Comparison of ENCODE assay signal across 26 cellular contexts in the genomic region with DNA sequence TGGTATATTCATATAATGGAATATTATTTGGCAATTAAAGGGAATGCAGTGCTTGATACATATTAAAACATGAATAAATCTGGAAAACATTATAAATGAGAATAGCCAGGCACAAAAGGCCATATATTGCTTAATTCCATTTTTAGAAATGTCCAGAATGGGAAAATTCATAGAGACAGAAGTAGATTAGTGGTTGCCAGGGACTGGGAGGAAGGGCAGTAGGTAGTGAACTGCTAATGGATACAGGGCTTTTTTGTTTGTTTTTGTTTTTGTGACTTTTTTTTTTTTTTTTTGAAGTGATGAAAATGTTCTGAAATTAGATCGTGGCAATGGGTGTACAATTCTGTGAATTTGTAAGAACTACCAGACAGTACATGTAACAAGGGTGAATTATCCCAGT.
DNase-seq lines count a peak whose midpoint lies in the region; FAIRE-seq and TF ChIP-seq lines count a peak whose summit lies in the region.
"Had no signal": no experiment of that assay in that cellular context is flagged by ENCODE, and none has a peak within 500 bp of the region (broad histone marks: within the 10 kb centered on the region; RNA-seq: fewer than 3 reads in every experiment).

No MANE protein-coding gene starts in this region.

- no peaks in the 10 kb centered on the region for H3K27me3 Mint-ChIP-seq in Calu3 (ENCODE audit: unreplicated experiment)
- no peaks in the 10 kb centered on the region for H3K27me3 Mint-ChIP-seq in osteocyte (ENCODE audit: unreplicated experiment)

- H3K4me1 Mint-ChIP-seq in Calu3 (ENCODE audit: low read depth, unreplicated experiment), result peaks cover 24% of the 10 kb centered on the region
- H3K4me1 Mint-ChIP-seq in osteocyte (ENCODE audit: unreplicated experiment), result peaks cover 20% of the 10 kb centered on the region
- H3K4me1 Mint-ChIP-seq: CD4-positive, CD25-positive, alpha-beta regulatory T cell; stimulated activated memory B cell treated with anti-CD40 and anti-IgM and Interleukin-4, amounts not matched to agents 10 μg/mL and 1 μg/mL and 100 μg/mL, for 72 hours had no signal

- intact Hi-C loops in Calu3 (cut with micrococcal nuclease; ENCODE audit: unreplicated experiment), result no loop called here
- intact Hi-C loops in endothelial cell of umbilical vein (cut with micrococcal nuclease), result no loop called here

- H3K27me3 ChIP-seq in HUES6 (ENCODE audit: control insufficient read depth, insufficient read depth, low read length), result no peaks in the 10 kb centered on the region
- H3K27me3 ChIP-seq in endothelial cell of umbilical vein (ENCODE audit: control insufficient read depth in 2 of 2, insufficient read depth in 2 of 2, low read length in 2 of 2), result no peaks in the 10 kb centered on the region
- H3K27me3 ChIP-seq in osteoblast (ENCODE audit: insufficient read depth, low read length), result no peaks in the 10 kb centered on the region
- H3K27me3 ChIP-seq: adrenal gland, brain microvascular endothelial cell, upper lobe of right lung had no signal

- dilution Hi-C loops in endothelial cell of umbilical vein (cut with MboI; ENCODE audit: extremely low pct_ligation_motif_present, low sequenced_read_pairs), result no loop called here

- CTCF ChIA-PET in Calu3 (lab: Charles Lee), result no interaction called here
- CTCF ChIA-PET in endothelial cell of umbilical vein (lab: Charles Lee), result no interaction called here

- peaks cover 10% of the 10 kb centered on the region; the same call in 1 of the 2 replicates for H3K9me3 ChIP-seq in HUES6 (ENCODE audit: control insufficient read depth, insufficient read depth, low read depth, low read length)
- H3K9me3 ChIP-seq in endothelial cell of umbilical vein (replicated peaks; ENCODE audit: control insufficient read depth, insufficient read depth, low read length), result no peaks in the 10 kb centered on the region
- no peaks in the 10 kb centered on the region for H3K9me3 ChIP-seq in osteoblast (ENCODE audit: low read depth, low read length)
- H3K9me3 ChIP-seq: A549, adrenal gland, upper lobe of right lung had no signal

- H3K27ac Mint-ChIP-seq in Calu3 (ENCODE audit: unreplicated experiment), result peak overlapping the region; percentile 78
- H3K27ac Mint-ChIP-seq in osteocyte (ENCODE audit: unreplicated experiment), result peak overlapping the region; percentile 38
- H3K27ac Mint-ChIP-seq: activated CD4-positive, alpha-beta memory T cell treated with anti-CD3 and anti-CD28 coated beads for 36 hours; activated T-cell treated with anti-CD3 and anti-CD28 coated beads, Interleukin-2, amount 50 U/mL, for 72 hours; CD4-positive, CD25-positive, alpha-beta regulatory T cell; stimulated activated memory B cell treated with anti-CD40 and anti-IgM and Interleukin-4, amounts not matched to agents 10 μg/mL and 1 μg/mL and 100 μg/mL, for 72 hours; T-helper 1 cell treated with Interleukin-12 subunit alpha and Interleukin-12 subunit beta and Interleukin-4 antibody, amounts not matched to agents 30 μg/mL and 1 μg/mL, for 36 hours had no signal

- no peaks in the 10 kb centered on the region for H3K79me2 ChIP-seq in endothelial cell of umbilical vein (ENCODE audit: control insufficient read depth, insufficient read depth, low read length)
- peaks cover 80% of the 10 kb centered on the region for H3K79me2 ChIP-seq in osteoblast (ENCODE audit: insufficient read depth, low read length)

- TF ChIP-seq POLR2A in endothelial cell of umbilical vein (IDR thresholded peaks at IDR 0.05; ENCODE audit: low read depth, low read length), result no peak

- no peaks in the 10 kb centered on the region for H3K9me1 ChIP-seq in endothelial cell of umbilical vein (replicated peaks; ENCODE audit: control insufficient read depth, extremely low read depth, insufficient read depth, low read length)

- peaks cover 7% of the 10 kb centered on the region; the same call in 1 of the 2 replicates for H3K36me3 ChIP-seq in HUES6 (ENCODE audit: control insufficient read depth, insufficient read depth, low read length)
- no peaks in the 10 kb centered on the region for H3K36me3 ChIP-seq in endothelial cell of umbilical vein (ENCODE audit: control insufficient read depth in 2 of 2, extremely low read depth in 1 of 2, insufficient read depth in 2 of 2, low read length in 2 of 2)
- H3K36me3 ChIP-seq in osteoblast (ENCODE audit: insufficient read depth, low read length), result peaks cover 4% of the 10 kb centered on the region
- H3K36me3 ChIP-seq: adrenal gland, upper lobe of right lung had no signal

- no peaks in the 10 kb centered on the region for H3K9me3 Mint-ChIP-seq in Calu3 (ENCODE audit: low read depth, unreplicated experiment)
- peaks cover 4% of the 10 kb centered on the region for H3K9me3 Mint-ChIP-seq in osteocyte (ENCODE audit: unreplicated experiment)
- H3K9me3 Mint-ChIP-seq: activated CD4-positive, alpha-beta memory T cell treated with anti-CD3 and anti-CD28 coated beads for 36 hours; activated T-cell treated with anti-CD3 and anti-CD28 coated beads, Interleukin-2, amount 50 U/mL, for 72 hours; T-helper 1 cell treated with Interleukin-12 subunit alpha and Interleukin-12 subunit beta and Interleukin-4 antibody, amounts not matched to agents 30 μg/mL and 1 μg/mL, for 36 hours had no signal

- no peak for TF ChIP-seq CTCF in Calu3 (IDR thresholded peaks at IDR 0.05; ENCODE audit: unreplicated experiment)
- no peak for TF ChIP-seq CTCF in endothelial cell of umbilical vein (IDR thresholded peaks at IDR 0.05; ENCODE audit: extremely low read depth in 1 of 2, insufficient read depth in 1 of 2, low read depth in 1 of 2, low read length in 2 of 2)
- TF ChIP-seq CTCF in osteocyte (IDR thresholded peaks at IDR 0.05), result no peak
- TF ChIP-seq CTCF in osteoblast (IDR thresholded peaks at IDR 0.05; ENCODE audit: extremely low read depth, low read depth, low read length), result no peak

- BruUV-seq in Calu3 (replicated peaks; lab: Mats Ljungman, UMichigan) (no TSS peak), endothelial cell of umbilical vein (replicated peaks; lab: Mats Ljungman, UMichigan) (no TSS peak)

- POLR2A ChIA-PET in endothelial cell of umbilical vein (lab: Charles Lee), result no interaction called here

- H3K4me1 ChIP-seq in HUES6 (ENCODE audit: control insufficient read depth, insufficient read depth, low read length) (peaks cover 51% of the 10 kb centered on the region), endothelial cell of umbilical vein (ENCODE audit: control insufficient read depth, extremely low read depth, insufficient read depth, low read length) (no peaks in the 10 kb centered on the region), osteoblast (ENCODE audit: insufficient read depth, low read length) (peaks cover 3% of the 10 kb centered on the region)
- H3K4me1 ChIP-seq: adrenal gland, upper lobe of right lung had no signal

- no peak for DNase-seq in Calu3
- no peak for DNase-seq in endothelial cell of umbilical vein (ENCODE audit: low read depth, low spot score)
- DNase-seq in osteocyte (ENCODE audit: extremely low spot score, unreplicated experiment), result no peak
- DNase-seq in NCI-H1048 (lab: John Stamatoyannopoulos, UW), result no peak
- no peak for DNase-seq in putamen (ENCODE audit: low spot score)
- DNase-seq in caudate nucleus (lab: John Stamatoyannopoulos, UW), result no peak
- DNase-seq in osteoblast (ENCODE audit: insufficient read length, low spot score, missing footprints), result no peak
- DNase-seq: activated CD4-positive, alpha-beta memory T cell treated with anti-CD3 and anti-CD28 coated beads for 36 hours; activated CD4-positive, alpha-beta T cell treated with anti-CD3 and anti-CD28 coated beads for 1 hour; activated T-cell treated with anti-CD3 and anti-CD28 coated beads, Interleukin-2, amount 50 U/mL, for 72 hours; adrenal gland; brain microvascular endothelial cell; CD4-positive, CD25-positive, alpha-beta regulatory T cell; left ventricle myocardium superior; NCI-H1092; NCI-H1694 treated with DMSO at 0.1 percent for 48 hours; NCI-H446 treated with DMSO at 0.1 percent for 48 hours; occipital lobe; RPMI8226; substantia nigra; upper lobe of right lung had no signal

- no peak overlapping the region for H3K4me3 Mint-ChIP-seq in Calu3 (ENCODE audit: low read depth, unreplicated experiment)
- no peak overlapping the region for H3K4me3 Mint-ChIP-seq in osteocyte (ENCODE audit: unreplicated experiment)
- H3K4me3 Mint-ChIP-seq: activated CD4-positive, alpha-beta memory T cell treated with anti-CD3 and anti-CD28 coated beads for 36 hours; activated T-cell treated with anti-CD3 and anti-CD28 coated beads, Interleukin-2, amount 50 U/mL, for 72 hours; CD4-positive, CD25-positive, alpha-beta regulatory T cell; stimulated activated memory B cell treated with anti-CD40 and anti-IgM and Interleukin-4, amounts not matched to agents 10 μg/mL and 1 μg/mL and 100 μg/mL, for 72 hours; T-helper 1 cell treated with Interleukin-12 subunit alpha and Interleukin-12 subunit beta and Interleukin-4 antibody, amounts not matched to agents 30 μg/mL and 1 μg/mL, for 36 hours had no signal

- H3K4me2 ChIP-seq in endothelial cell of umbilical vein (ENCODE audit: insufficient read depth, low read length) (no peak overlapping the region), osteoblast (ENCODE audit: insufficient read depth, low read length) (no peak overlapping the region)
- H3K4me2 ChIP-seq: A549 had no signal

- H4K20me1 ChIP-seq in endothelial cell of umbilical vein (replicated peaks; ENCODE audit: control insufficient read depth, extremely low read depth, insufficient read depth, low read length) (no peaks in the 10 kb centered on the region), osteoblast (ENCODE audit: insufficient read depth, low read length) (no peaks in the 10 kb centered on the region)

- no peak overlapping the region for H3K9ac ChIP-seq in HUES6 (ENCODE audit: low read length)
- H3K9ac ChIP-seq in endothelial cell of umbilical vein (replicated peaks; ENCODE audit: extremely low read depth, insufficient read depth, low read length), result no peak overlapping the region

- 0 out of 2 replicates have a peak overlapping the region, but pooled peaks have one; percentile 86 for H3K27ac ChIP-seq in HUES6 (ENCODE audit: low read depth, low read length)
- H3K27ac ChIP-seq in endothelial cell of umbilical vein (ENCODE audit: insufficient read depth, low read depth, low read length), result no peak overlapping the region
- H3K27ac ChIP-seq in caudate nucleus (ENCODE audit: low read depth, low read length), result no peak overlapping the region
- H3K27ac ChIP-seq in osteoblast (ENCODE audit: low read depth, low read length), result no peak overlapping the region
- H3K27ac ChIP-seq: A549, adrenal gland, brain microvascular endothelial cell, upper lobe of right lung had no signal

- FAIRE-seq in endothelial cell of umbilical vein (lab: Jason Lieb, UNC), result peak; percentile 28
- FAIRE-seq: A549, keratinocyte had no signal

- H2AFZ ChIP-seq in endothelial cell of umbilical vein (ENCODE audit: low read depth, low read length) (no peak overlapping the region), osteoblast (ENCODE audit: low read length) (no peak overlapping the region)

- H3K36me3 Mint-ChIP-seq in Calu3 (ENCODE audit: insufficient read depth, unreplicated experiment) (peaks cover 7% of the 10 kb centered on the region), osteocyte (ENCODE audit: unreplicated experiment) (peaks cover 18% of the 10 kb centered on the region)
- H3K36me3 Mint-ChIP-seq: activated CD4-positive, alpha-beta memory T cell treated with anti-CD3 and anti-CD28 coated beads for 36 hours; CD4-positive, CD25-positive, alpha-beta regulatory T cell; stimulated activated memory B cell treated with anti-CD40 and anti-IgM and Interleukin-4, amounts not matched to agents 10 μg/mL and 1 μg/mL and 100 μg/mL, for 72 hours had no signal

- no peak overlapping the region for H3K4me3 ChIP-seq in HUES6 (ENCODE audit: low read depth, low read length)
- H3K4me3 ChIP-seq in endothelial cell of umbilical vein (replicated peaks in 1 of 3; ENCODE audit: insufficient read depth in 1 of 3, low read depth in 1 of 3, low read length in 3 of 3), result no peak overlapping the region
- H3K4me3 ChIP-seq in osteoblast (ENCODE audit: insufficient read depth, low read length), result no peak overlapping the region
- H3K4me3 ChIP-seq: A549, adrenal gland, upper lobe of right lung had no signal
